ENCODE assay signal across 19 cellular contexts in the genomic region with DNA sequence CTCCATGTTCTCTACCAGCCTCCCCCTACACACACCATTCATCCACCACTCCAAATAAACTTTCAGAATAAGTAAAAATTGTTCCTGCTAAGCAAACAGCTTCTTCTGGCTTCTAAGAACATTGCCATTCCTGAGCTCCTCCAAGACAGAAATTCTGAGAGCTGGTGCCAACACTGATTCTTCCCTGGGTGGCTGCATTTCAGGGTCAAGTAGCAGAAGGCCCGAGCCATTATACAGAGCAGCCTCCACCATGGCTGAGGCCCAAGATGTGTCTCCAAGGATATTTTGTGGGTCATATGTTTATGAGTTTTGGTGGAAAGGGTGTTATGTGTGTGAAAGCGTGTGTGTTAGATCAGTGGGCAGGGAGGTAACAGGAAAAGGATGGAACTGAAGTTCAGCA.
"Had no signal": no experiment of that assay in that cellular context is flagged by ENCODE, and none has a peak within 500 bp of the region (broad histone marks: within the 10 kb centered on the region; RNA-seq: fewer than 3 reads in every experiment).

No MANE protein-coding gene starts in this region.

- H3K36me3 Mint-ChIP-seq: natural killer cell treated with Interleukin-12 subunit alpha and Interleukin-12 subunit beta and Interleukin-15 and Interleukin-18, amount 100 ng/mL, for 72 hours; stimulated activated naive B cell treated with anti-CD40 and anti-IgM and Interleukin-4, amounts not matched to agents 10 μg/mL and 1 μg/mL and 100 μg/mL, for 72 hours had no signal

- H3K9me3 ChIP-seq: heart left ventricle, right atrium auricular region, sigmoid colon, thoracic aorta had no signal

- ATAC-seq: esophagus mucosa; heart left ventricle; left lobe of liver; natural killer cell treated with Interleukin-12 subunit alpha and Interleukin-12 subunit beta and Interleukin-15 and Interleukin-18, amount 100 ng/mL, for 72 hours; stimulated activated naive B cell treated with anti-CD40 and anti-IgM and Interleukin-4, amounts not matched to agents 10 μg/mL and 1 μg/mL and 100 μg/mL, for 72 hours; stimulated activated naive CD8-positive, alpha-beta T cell treated with anti-CD3 and anti-CD28 coated beads, Interleukin-15, amount 100 ng/mL, for 72 hours had no signal

- H3K27ac ChIP-seq: coronary artery, dorsolateral prefrontal cortex, heart left ventricle, right atrium auricular region, sigmoid colon, skin epidermis, thoracic aorta had no signal

- H3K9me3 Mint-ChIP-seq: natural killer cell treated with Interleukin-12 subunit alpha and Interleukin-12 subunit beta and Interleukin-15 and Interleukin-18, amount 100 ng/mL, for 72 hours; stimulated activated naive B cell treated with anti-CD40 and anti-IgM and Interleukin-4, amounts not matched to agents 10 μg/mL and 1 μg/mL and 100 μg/mL, for 72 hours; stimulated activated naive CD8-positive, alpha-beta T cell treated with anti-CD3 and anti-CD28 coated beads, Interleukin-15, amount 100 ng/mL, for 72 hours had no signal

- H3K4me3 Mint-ChIP-seq: natural killer cell treated with Interleukin-12 subunit alpha and Interleukin-12 subunit beta and Interleukin-15 and Interleukin-18, amount 100 ng/mL, for 72 hours; stimulated activated naive B cell treated with anti-CD40 and anti-IgM and Interleukin-4, amounts not matched to agents 10 μg/mL and 1 μg/mL and 100 μg/mL, for 72 hours; stimulated activated naive CD8-positive, alpha-beta T cell treated with anti-CD3 and anti-CD28 coated beads, Interleukin-15, amount 100 ng/mL, for 72 hours had no signal

- DNase-seq: dorsolateral prefrontal cortex; effector CD8-positive, alpha-beta T cell; heart left ventricle; hippocampal formation; kidney glomerular epithelial cell; mammary epithelial cell; sigmoid colon; stimulated activated CD4-positive, alpha-beta T cell treated with anti-CD3 and anti-CD28 coated beads, Interleukin-2, amount 100 ng/mL, for 24 hours; stimulated activated CD4-positive, alpha-beta T cell treated with anti-CD3 and anti-CD28 coated beads, Interleukin-4, amount 100 ng/mL, for 4 hours; stimulated activated naive B cell treated with anti-CD40 and anti-IgM and Interleukin-4, amounts not matched to agents 10 μg/mL and 1 μg/mL and 100 μg/mL, for 72 hours; stimulated activated naive CD8-positive, alpha-beta T cell treated with anti-CD3 and anti-CD28 coated beads, Interleukin-15, amount 100 ng/mL, for 72 hours; trophoblast cell had no signal

- H3K36me3 ChIP-seq: heart left ventricle, right atrium auricular region, sigmoid colon, thoracic aorta had no signal

- H3K27ac Mint-ChIP-seq: natural killer cell treated with Interleukin-12 subunit alpha and Interleukin-12 subunit beta and Interleukin-15 and Interleukin-18, amount 100 ng/mL, for 72 hours; stimulated activated naive B cell treated with anti-CD40 and anti-IgM and Interleukin-4, amounts not matched to agents 10 μg/mL and 1 μg/mL and 100 μg/mL, for 72 hours; stimulated activated naive CD8-positive, alpha-beta T cell treated with anti-CD3 and anti-CD28 coated beads, Interleukin-15, amount 100 ng/mL, for 72 hours had no signal

- H3K4me3 ChIP-seq: coronary artery, dorsolateral prefrontal cortex, heart left ventricle, right atrium auricular region, sigmoid colon, skin epidermis, thoracic aorta had no signal

- H3K27me3 ChIP-seq: dorsolateral prefrontal cortex, right atrium auricular region had no signal
